In the genomic region with DNA sequence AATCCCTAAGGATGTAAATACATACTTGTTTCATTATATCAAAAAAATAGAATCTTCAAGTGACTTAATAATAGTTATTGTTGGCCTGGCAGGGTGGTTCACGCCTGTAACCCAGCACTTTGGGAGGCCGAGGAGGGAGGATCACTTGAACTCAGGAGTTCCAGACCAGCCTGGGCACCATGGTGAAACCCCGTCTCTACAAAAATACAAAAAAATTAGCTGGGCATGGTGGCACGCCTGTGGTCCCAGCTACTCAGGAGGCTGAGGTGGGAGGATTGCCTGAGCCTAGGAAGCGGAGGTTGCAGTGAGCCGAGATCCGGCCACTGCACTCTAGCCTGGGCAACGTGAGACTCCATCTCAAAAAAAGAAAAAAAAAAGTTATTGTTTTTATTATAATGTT, we compare ENCODE assay signal across 9 cellular contexts. TPM values are rescaled to one million over a fixed set of nuclear protein-coding genes. Genes with fewer than 3 reads are reported as not detected.
DNase-seq lines count a peak whose midpoint lies in the region; ATAC-seq and TF ChIP-seq lines count a peak whose summit lies in the region.
"Had no signal": no experiment of that assay in that cellular context is flagged by ENCODE, and none has a peak within 500 bp of the region (broad histone marks: within the 10 kb centered on the region; RNA-seq: fewer than 3 reads in every experiment).

No MANE protein-coding gene starts in this region.

- H3K4me1 ChIP-seq in SJCRH30 = no peaks in the 10 kb centered on the region; the same call in 1 of the 2 replicates

- peak overlapping the region; percentile 98 for H3K27ac Mint-ChIP-seq in CD4-positive, alpha-beta T cell
- no peak overlapping the region for H3K27ac Mint-ChIP-seq in central memory CD8-positive, alpha-beta T cell (ENCODE audit: low read depth)
- H3K27ac Mint-ChIP-seq in nephron = no peak overlapping the region

- no peak for DNase-seq in CD4-positive, alpha-beta T cell
- no peak for DNase-seq in central memory CD8-positive, alpha-beta T cell (ENCODE audit: low spot score in 2 of 2)
- DNase-seq in NCI-H187 treated with DMSO at 0.1 percent for 48 hours (lab: John Stamatoyannopoulos, UW) = no peak
- DNase-seq in NCI-H2029 treated with DMSO at 0.1 percent for 48 hours (lab: John Stamatoyannopoulos, UW) = no peak
- no peak for DNase-seq in SJCRH30
- DNase-seq: NCI-H1417 had no signal

- CTCF ChIA-PET in CD4-positive, alpha-beta T cell (lab: Charles Lee) = no interaction called here

- POLR2A ChIA-PET in CD4-positive, alpha-beta T cell (lab: Charles Lee) = no interaction called here

- no peak for TF ChIP-seq CTCF in CD4-positive, alpha-beta T cell (IDR thresholded peaks at IDR 0.05)
- no peak for TF ChIP-seq CTCF in nephron (IDR thresholded peaks at IDR 0.05; ENCODE audit: unreplicated experiment in 3 of 3)

- no peak overlapping the region; the same call in 1 of the 2 replicates for H3K4me3 ChIP-seq in SJCRH30

- no peaks in the 10 kb centered on the region for H3K9me3 Mint-ChIP-seq in CD4-positive, alpha-beta T cell
- H3K9me3 Mint-ChIP-seq in central memory CD8-positive, alpha-beta T cell = no peaks in the 10 kb centered on the region
- H3K9me3 Mint-ChIP-seq in nephron = no peaks in the 10 kb centered on the region

- no peaks in the 10 kb centered on the region for H3K27me3 ChIP-seq in CD4-positive, alpha-beta T cell (ENCODE audit: control insufficient read depth, insufficient read depth, low read length)
- H3K27me3 ChIP-seq in SJCRH30 = no peaks in the 10 kb centered on the region

- H3K36me3 ChIP-seq in KOPT-K1 (ENCODE audit: insufficient read depth, low read length) (no peaks in the 10 kb centered on the region; the same call in 1 of the 2 replicates), SJCRH30 (no peaks in the 10 kb centered on the region; the same call in 1 of the 2 replicates)

- no peaks in the 10 kb centered on the region for H3K9me3 ChIP-seq in CD4-positive, alpha-beta T cell (ENCODE audit: control insufficient read depth, low read length)
- H3K9me3 ChIP-seq in KOPT-K1 (ENCODE audit: insufficient read depth, low read length, poor library complexity, severe bottlenecking) (no peaks in the 10 kb centered on the region), SJCRH30 (replicated peaks) (no peaks in the 10 kb centered on the region)

- peaks cover 87% of the 10 kb centered on the region for H3K4me1 Mint-ChIP-seq in CD4-positive, alpha-beta T cell (ENCODE audit: low read depth)
- H3K4me1 Mint-ChIP-seq in central memory CD8-positive, alpha-beta T cell = peaks cover 57% of the 10 kb centered on the region
- peaks cover 23% of the 10 kb centered on the region for H3K4me1 Mint-ChIP-seq in nephron

- H3K27ac ChIP-seq in CD4-positive, alpha-beta T cell (ENCODE audit: low read depth, low read length) = peak overlapping the region; percentile 97
- H3K27ac ChIP-seq in KOPT-K1 (ENCODE audit: low read depth, low read length, poor library complexity, severe bottlenecking) = peak overlapping the region; percentile 98
- H3K27ac ChIP-seq in SJCRH30 = no peak overlapping the region

- intact Hi-C loops in CD4-positive, alpha-beta T cell (cut with DNase I, micrococcal nuclease) = loop anchor here (2.0 to 10.0 kb wide), 4 partner anchors 50 to 341 kb away; partner anchors contain the start of gene MON2 (in 2 of the 2)

- no peak for ATAC-seq in CD4-positive, alpha-beta T cell (ENCODE audit: poor library complexity)
- no peak for ATAC-seq in central memory CD8-positive, alpha-beta T cell (replicated peaks; ENCODE audit: extremely low read depth, poor library complexity, severe bottlenecking)
- ATAC-seq in HG02852 (IDR thresholded peaks at IDR 0.05; ENCODE audit: unreplicated experiment) = no peak

- H3K4me3 Mint-ChIP-seq in CD4-positive, alpha-beta T cell = peak overlapping the region; percentile 98
- H3K4me3 Mint-ChIP-seq in central memory CD8-positive, alpha-beta T cell = peak overlapping the region; percentile 97
- H3K4me3 Mint-ChIP-seq in nephron = peak overlapping the region; percentile 85 to 100 (median 100)

- peaks cover 36% of the 10 kb centered on the region for H3K36me3 Mint-ChIP-seq in CD4-positive, alpha-beta T cell (ENCODE audit: low read depth)
- H3K36me3 Mint-ChIP-seq in central memory CD8-positive, alpha-beta T cell (ENCODE audit: insufficient read depth) = peaks cover 20% of the 10 kb centered on the region
- no peaks in the 10 kb centered on the region for H3K36me3 Mint-ChIP-seq in nephron (ENCODE audit: low read depth)

- no peaks in the 10 kb centered on the region for H3K27me3 Mint-ChIP-seq in CD4-positive, alpha-beta T cell
- no peaks in the 10 kb centered on the region for H3K27me3 Mint-ChIP-seq in central memory CD8-positive, alpha-beta T cell
- peaks cover 3% of the 10 kb centered on the region for H3K27me3 Mint-ChIP-seq in nephron (ENCODE audit: low read depth)

RNA-seq across cellular contexts. Expression of gene USP15, which starts 1.7 kb away (rescaled TPM):
- total RNA-seq in CD4-positive, alpha-beta T cell = 100 to 1,000 TPM; 212 to 218 TPM
- total RNA-seq in SJCRH30 (2014; rRNA removed; shearing (Covaris generic)) = 35.5 and 36.6 TPM in 2 replicates
